In genomic region chr3:85304360-85304964, GRCh38 we compare ENCODE assay signal across 15 cellular contexts.
A peak's percentile ranks its signal among the peaks of the same experiment; 100 is the strongest.
DNase-seq lines count a peak whose midpoint lies in the region; ATAC-seq, FAIRE-seq and TF ChIP-seq lines count a peak whose summit lies in the region.
"Had no signal": no experiment of that assay in that cellular context is flagged by ENCODE, and none has a peak within 500 bp of the region (broad histone marks: within the 10 kb centered on the region; RNA-seq: fewer than 3 reads in every experiment).

No MANE protein-coding gene starts in this region.

- DNase-seq in Calu3 (no peak), LNCaP clone FGC (ENCODE audit: low read depth) (no peak), K562 (ENCODE audit: extremely low read depth in 1 of 4, low spot score in 3 of 4) (peak in 3 of 4 experiments; percentile 2 to 5 (median 4)), NCI-H128 (lab: John Stamatoyannopoulos, UW; ENCODE audit: unreplicated experiment) (no peak), HTR-8/SVneo (ENCODE audit: insufficient read length, low spot score) (no peak), cerebellar nuclear complex (lab: John Stamatoyannopoulos, UW) (no peak)
- DNase-seq: activated T-cell treated with anti-CD3 and anti-CD28 coated beads, Interleukin-2, amount 50 U/mL, for 1 hour; amniotic stem cell; CD8-positive, alpha-beta memory T cell; KBM-7; NCI-H2171; SIG-M5 had no signal

- H3K4me1 Mint-ChIP-seq in Calu3 (ENCODE audit: low read depth, unreplicated experiment), result no peaks in the 10 kb centered on the region
- H3K4me1 Mint-ChIP-seq: CD8-positive, alpha-beta memory T cell had no signal

- no peaks in the 10 kb centered on the region for H3K36me3 ChIP-seq in K562 (ENCODE audit: control insufficient read depth, insufficient read depth, low read length)
- no peaks in the 10 kb centered on the region for H3K36me3 ChIP-seq in liver (ENCODE audit: control insufficient read depth in 4 of 4, insufficient read depth in 3 of 4, low read depth in 1 of 4, low read length in 3 of 4)
- H3K36me3 ChIP-seq: right atrium auricular region had no signal

- H3K9ac ChIP-seq in K562 (ENCODE audit: insufficient read depth in 1 of 2, low read depth in 2 of 2, low read length in 2 of 2) (no peak overlapping the region), liver (ENCODE audit: low read depth in 1 of 2, low read length in 2 of 2) (peak overlapping the region in 1 of 2 donors; percentile 12)

- H3K4me2 ChIP-seq in K562 (ENCODE audit: insufficient read depth, low read length), result no peak overlapping the region

- TF ChIP-seq EP300 in K562 (IDR thresholded peaks at IDR 0.05; ENCODE audit: low read length), result no peak

- no peaks in the 10 kb centered on the region for H3K9me3 Mint-ChIP-seq in Calu3 (ENCODE audit: low read depth, unreplicated experiment)

- TF ChIP-seq RAD21 in K562 (CRISPR knock-in tag; conservative IDR thresholded peaks at IDR 0.05 in 1 of 2, IDR thresholded peaks at IDR 0.05 in 1 of 2), result no peak
- peak; percentile 64 to 68 for TF ChIP-seq RAD21 in liver (IDR thresholded peaks at IDR 0.05)

- no peak for TF ChIP-seq POLR2A in K562 (conservative IDR thresholded peaks at IDR 0.05)

- H3K4me3 ChIP-seq in LNCaP clone FGC (ENCODE audit: low read depth, low read length), result no peak overlapping the region
- no peak overlapping the region for H3K4me3 ChIP-seq in K562
- H3K4me3 ChIP-seq in liver (ENCODE audit: low read depth in 1 of 3, low read length in 3 of 3), result no peak overlapping the region
- H3K4me3 ChIP-seq: right atrium auricular region had no signal

- in situ Hi-C loops in K562 (cut with MboI), result loop anchor here (25.0 kb wide), 1 partner anchor 258 kb away; no protein-coding TSS in a partner anchor

- TF ChIP-seq CTCF in Calu3 (IDR thresholded peaks at IDR 0.05; ENCODE audit: unreplicated experiment) (peak; percentile 45), LNCaP clone FGC (IDR thresholded peaks at IDR 0.05; ENCODE audit: control insufficient read depth, extremely low read depth, insufficient read depth) (peak; percentile 42), K562 (IDR thresholded peaks at IDR 0.05 in 2 of 3, conservative IDR thresholded peaks at IDR 0.05 in 1 of 3; ENCODE audit: insufficient read depth in 2 of 3, low read depth in 1 of 3, low read length in 3 of 3) (peak in 1 of 3 experiments; percentile 27; a peak in 1 of 6 replicates), liver (IDR thresholded peaks at IDR 0.05; ENCODE audit: low read depth, low read length, missing input control) (peak; percentile 27)

- H3K27ac Mint-ChIP-seq in Calu3 (ENCODE audit: unreplicated experiment), result no peak overlapping the region
- H3K27ac Mint-ChIP-seq: CD8-positive, alpha-beta memory T cell had no signal

- CTCF ChIA-PET in Calu3 (lab: Charles Lee), result no interaction called here
- CTCF ChIA-PET in K562 (lab: Yijun Ruan, JAX; ENCODE audit: low intra/inter-chr PET ratio), result interaction anchor here (0.7 to 1.3 kb wide), 3 partner anchors 261 to 272 kb away, joined by 3 read pairs; no protein-coding TSS in a partner anchor

- ATAC-seq in K562 (no peak), GM21390 (IDR thresholded peaks at IDR 0.05; ENCODE audit: unreplicated experiment) (no peak)

- H3K27ac ChIP-seq in K562 (ENCODE audit: extremely low read depth, low read depth, low read length) (no peak overlapping the region), liver (ENCODE audit: low read depth in 1 of 2, low read length in 2 of 2) (no peak overlapping the region)
- H3K27ac ChIP-seq: right atrium auricular region had no signal

- H3K9me3 ChIP-seq in K562 (replicated peaks; ENCODE audit: control insufficient read depth, insufficient read depth, low read depth, low read length) (no peaks in the 10 kb centered on the region), liver (ENCODE audit: control insufficient read depth in 4 of 4, low read length in 3 of 4) (no peaks in the 10 kb centered on the region)
- H3K9me3 ChIP-seq: right atrium auricular region had no signal

- H3K4me1 ChIP-seq in K562 (replicated peaks in 1 of 2; ENCODE audit: control insufficient read depth in 2 of 2, insufficient read depth in 2 of 2, low read length in 2 of 2) (no peaks in the 10 kb centered on the region), liver (ENCODE audit: control insufficient read depth in 4 of 4, insufficient read depth in 4 of 4, low read length in 3 of 4) (no peaks in the 10 kb centered on the region)
- H3K4me1 ChIP-seq: right atrium auricular region had no signal

- WGBS in K562 (ENCODE audit: insufficient coverage, low coverage, missing lambda C conversion rate), result 0% methylated on average over 2 of the region's 3 CpGs
- 34% methylated on average over 3 of the region's 3 CpGs for WGBS in liver

- no peaks in the 10 kb centered on the region for H3K36me3 Mint-ChIP-seq in Calu3 (ENCODE audit: insufficient read depth, unreplicated experiment)

- POLR2A ChIA-PET in K562 (lab: Yijun Ruan, JAX), result no interaction called here

- no peaks in the 10 kb centered on the region for H3K27me3 Mint-ChIP-seq in Calu3 (ENCODE audit: unreplicated experiment)
- H3K27me3 Mint-ChIP-seq: CD8-positive, alpha-beta memory T cell had no signal

- no peak overlapping the region for H2AFZ ChIP-seq in K562 (ENCODE audit: low read depth, low read length)

- H3K79me2 ChIP-seq in K562 (ENCODE audit: control insufficient read depth, insufficient read depth, low read length), result no peaks in the 10 kb centered on the region

- intact Hi-C loops in Calu3 (cut with micrococcal nuclease; ENCODE audit: unreplicated experiment) (loop anchor here (1.0 to 5.0 kb wide), 2 partner anchors 272 to 498 kb away; no protein-coding TSS in a partner anchor), K562 (cut with micrococcal nuclease) (loop anchor here (5.0 kb wide), 1 partner anchor 273 kb away; no protein-coding TSS in a partner anchor)

- no peak overlapping the region for H3K4me3 Mint-ChIP-seq in Calu3 (ENCODE audit: low read depth, unreplicated experiment)
- H3K4me3 Mint-ChIP-seq: CD8-positive, alpha-beta memory T cell had no signal

- H3K9me1 ChIP-seq in K562 (ENCODE audit: control insufficient read depth, insufficient read depth, low read length), result no peaks in the 10 kb centered on the region

- BruUV-seq in Calu3 (replicated peaks; lab: Mats Ljungman, UMichigan) (no TSS peak), K562 (replicated peaks; lab: Mats Ljungman, UMichigan) (no TSS peak)

- H4K20me1 ChIP-seq in K562 (replicated peaks; ENCODE audit: control insufficient read depth, insufficient read depth, low read length), result no peaks in the 10 kb centered on the region

- H3K27me3 ChIP-seq in K562 (ENCODE audit: control insufficient read depth in 2 of 2, insufficient read depth in 2 of 2, low read length in 2 of 2) (no peaks in the 10 kb centered on the region), liver (ENCODE audit: control insufficient read depth in 4 of 4, insufficient read depth in 4 of 4, low read length in 3 of 4) (no peaks in the 10 kb centered on the region)
- H3K27me3 ChIP-seq: right atrium auricular region had no signal

- FAIRE-seq in K562 (lab: Jason Lieb, UNC) (no peak), HTR-8/SVneo (lab: Jason Lieb, UNC) (no peak)

TF ChIP-seq in K562, 482 proteins besides CTCF, POLR2A, EP300 and RAD21 (continues in another document):
- TF ChIP-seq DEAF1 (CRISPR knock-in tag; IDR thresholded peaks at IDR 0.05) (no peak), ZBTB8A (IDR thresholded peaks at IDR 0.05; ENCODE audit: partially characterized antibody) (no peak), MYBL2 (IDR thresholded peaks at IDR 0.05; ENCODE audit: low read depth) (no peak), MYBL2 (CRISPR knock-in tag; IDR thresholded peaks at IDR 0.05; ENCODE audit: borderline replicate concordance) (no peak), PTBP1 (IDR thresholded peaks at IDR 0.05; ENCODE audit: low read depth, low read length) (no peak)

TF ChIP-seq in liver, 16 proteins besides CTCF, POLR2A, EP300 and RAD21 (continues in another document):
- no peak for TF ChIP-seq RXRA (IDR thresholded peaks at IDR 0.05)
- TF ChIP-seq ZBTB33 (IDR thresholded peaks at IDR 0.05), result no peak
- no peak for TF ChIP-seq EGR1 (IDR thresholded peaks at IDR 0.05; ENCODE audit: low read depth in 2 of 2)
- TF ChIP-seq ATF3 (IDR thresholded peaks at IDR 0.05), result no peak

Comparison
In these comparisons a context has a peak if more than half of its experiments do, and no peak if none do; other contexts are left out.
1. DNase-seq: peak in K562 (3 of 4); none in Calu3 (single experiment), LNCaP clone FGC (single experiment), NCI-H128 (single experiment), HTR-8/SVneo (single experiment) and cerebellar nuclear complex (0 of 2).